3 cellular contexts compared by ENCODE assay signal in genomic region chr3:131228522-131228921, GRCh38.
A peak's percentile ranks its signal among the peaks of the same experiment; 100 is the strongest.
TF ChIP-seq lines count a peak whose summit lies in the region.

No MANE protein-coding gene starts in this region.

TF ChIP-seq in SK-N-SH, 30 proteins besides CTCF, POLR2A, EP300 and RAD21:
- peak; percentile 56; the same call in 1 of the 2 replicates for TF ChIP-seq REST (IDR thresholded peaks at IDR 0.05; ENCODE audit: low read depth, low read length)
- TF ChIP-seq ELF1 (IDR thresholded peaks at IDR 0.05), result no peak

TF ChIP-seq in SK-N-SH treated with all-trans-retinoic acid at 6 μM for 48 hours, 23 proteins besides CTCF, POLR2A, EP300 and RAD21:
- no peak for TF ChIP-seq TSHZ2 (CRISPR knock-in tag; IDR thresholded peaks at IDR 0.05)
- TF ChIP-seq CSRNP3 (CRISPR knock-in tag; IDR thresholded peaks at IDR 0.05), result no peak
- TF ChIP-seq OSR1 (CRISPR knock-in tag; IDR thresholded peaks at IDR 0.05), result no peak
- TF ChIP-seq TCF4 (CRISPR knock-in tag; IDR thresholded peaks at IDR 0.05; ENCODE audit: borderline replicate concordance), result no peak
- no peak for TF ChIP-seq ZNF70 (CRISPR knock-in tag; IDR thresholded peaks at IDR 0.05)

TF ChIP-seq in Ishikawa, 13 proteins besides CTCF, POLR2A, EP300 and RAD21 (continued from another document):
- no peak for TF ChIP-seq MAX (IDR thresholded peaks at IDR 0.05)
